10 cellular contexts compared by ENCODE assay signal in genomic region chr11:64675417-64676252, GRCh38. TPM values are rescaled to one million over a fixed set of nuclear protein-coding genes. Genes with fewer than 3 reads are reported as not detected.
DNase-seq lines count a peak whose midpoint lies in the region; ATAC-seq, FAIRE-seq and TF ChIP-seq lines count a peak whose summit lies in the region.
"Had no signal": no experiment of that assay in that cellular context is flagged by ENCODE, and none has a peak within 500 bp of the region (broad histone marks: within the 10 kb centered on the region; RNA-seq: fewer than 3 reads in every experiment).

No MANE protein-coding gene starts in this region.

- POLR2A ChIA-PET in GM12878 (lab: Charles Lee), result interaction anchor here (0.6 kb wide), 1 partner anchor 435 kb away, joined by 3 read pairs; the partner anchor contains the start of gene FKBP2
- POLR2A ChIA-PET in activated CD4-positive, alpha-beta T cell treated with anti-CD3 and anti-CD28 coated beads for 36 hours (lab: Charles Lee), result no interaction called here

- H3K27me3 ChIP-seq in GM12878 (replicated peaks in 1 of 2; ENCODE audit: control insufficient read depth in 2 of 2, insufficient read depth in 2 of 2, low read length in 1 of 2) (peaks cover 2 to 4% of the 10 kb centered on the region in 2 experiments; a peak in 3 of 4 replicates), right lobe of liver (no peaks in the 10 kb centered on the region)
- H3K27me3 ChIP-seq: ovary had no signal

- ATAC-seq in GM12878, result peak; percentile 76
- ATAC-seq in right lobe of liver, result peak; percentile 14 to 53 (median 30)
- ATAC-seq in activated CD4-positive, alpha-beta T cell treated with anti-CD3 and anti-CD28 coated beads for 36 hours, result no peak

- 11% methylated on average over 20 of the region's 20 CpGs for WGBS in GM12878 (ENCODE audit: insufficient coverage, insufficient replicate concordance, low lambda C conversion rate, missing lambda C conversion rate)
- WGBS in right lobe of liver (ENCODE audit: insufficient coverage, low coverage, low lambda C conversion rate, missing lambda C conversion rate), result 40% methylated on average over 9 of the region's 20 CpGs

- in situ Hi-C loops in ACHN (cut with HindIII; ENCODE audit: low pct_ligation_motif_present, low pct_unique_long_range_greater_than_20kb, low sequenced_read_pairs) (no loop called here), GM12878 (cut with MboI) (no loop called here)

- no peaks in the 10 kb centered on the region for H3K36me3 ChIP-seq in GM12878 (ENCODE audit: control insufficient read depth in 2 of 2, insufficient read depth in 2 of 2, low read length in 1 of 2)
- H3K36me3 ChIP-seq in right lobe of liver, result no peaks in the 10 kb centered on the region
- H3K36me3 ChIP-seq: ovary had no signal

- no peak overlapping the region for H3K4me3 Mint-ChIP-seq in activated CD4-positive, alpha-beta T cell treated with anti-CD3 and anti-CD28 coated beads for 36 hours

- H3K9me3 ChIP-seq in GM12878 (replicated peaks; ENCODE audit: control insufficient read depth, insufficient read depth, low read length) (no peaks in the 10 kb centered on the region), right lobe of liver (no peaks in the 10 kb centered on the region)
- H3K9me3 ChIP-seq: ovary had no signal

- H3K27ac Mint-ChIP-seq in activated CD4-positive, alpha-beta T cell treated with anti-CD3 and anti-CD28 coated beads for 36 hours, result no peak overlapping the region

- SMC1A ChIA-PET in GM12878 (lab: Charles Lee; ENCODE audit: uncharacterized antibody, unreplicated experiment), result interaction anchor here (0.6 to 4.9 kb wide), 6 partner anchors 10 to 589 kb away, joined by 3 to 30 read pairs (median 5); no protein-coding TSS in a partner anchor

- intact Hi-C loops in GM12878 (cut with micrococcal nuclease; ENCODE audit: unreplicated experiment), result no loop called here
- intact Hi-C loops in right lobe of liver (cut with DNase I), result no loop called here
- intact Hi-C loops in activated CD4-positive, alpha-beta T cell treated with anti-CD3 and anti-CD28 coated beads for 36 hours (cut with DNase I, micrococcal nuclease), result no loop called here

- no peaks in the 10 kb centered on the region for H4K20me1 ChIP-seq in GM12878 (ENCODE audit: control insufficient read depth, insufficient read depth)

- H3K4me1 ChIP-seq in GM12878 (ENCODE audit: control insufficient read depth, insufficient read depth, low read length) (peaks cover 28% of the 10 kb centered on the region), right lobe of liver (peaks cover 0 to 19% (median 0%) of the 10 kb centered on the region in 4 donors)

- peaks cover 29% of the 10 kb centered on the region for H3K27me3 Mint-ChIP-seq in activated CD4-positive, alpha-beta T cell treated with anti-CD3 and anti-CD28 coated beads for 36 hours

- H3K9ac ChIP-seq in GM12878 (ENCODE audit: control insufficient read depth, insufficient read depth, low read length), result no peak overlapping the region

- H3K27ac ChIP-seq in GM12878 (ENCODE audit: control insufficient read depth, insufficient read depth), result no peak overlapping the region
- H3K27ac ChIP-seq in right lobe of liver, result no peak overlapping the region
- H3K27ac ChIP-seq: ovary, VCaP had no signal

- TF ChIP-seq CTCF in GM12878 (IDR thresholded peaks at IDR 0.05 in 2 of 3, conservative IDR thresholded peaks at IDR 0.05 in 1 of 3; ENCODE audit: control insufficient read depth in 2 of 3, extremely low read depth in 1 of 3, insufficient read depth in 1 of 3, low read depth in 3 of 3, low read length in 3 of 3) (no peak), right lobe of liver (IDR thresholded peaks at IDR 0.05) (no peak)

- no peak for TF ChIP-seq RAD21 in GM12878 (IDR thresholded peaks at IDR 0.05; ENCODE audit: insufficient read depth, low read depth, low read length)

- peak overlapping the region; percentile 41; the same call in 1 of the 2 replicates for H3K4me2 ChIP-seq in GM12878 (ENCODE audit: control insufficient read depth, insufficient read depth)

- RAD21 ChIA-PET in GM12878 (lab: Charles Lee; ENCODE audit: unreplicated experiment), result interaction anchor here (0.6 to 4.5 kb wide), 6 partner anchors 11 to 185 kb away, joined by 3 to 29 read pairs (median 6); no protein-coding TSS in a partner anchor

- no peak overlapping the region for H3K4me3 ChIP-seq in GM12878
- H3K4me3 ChIP-seq in right lobe of liver, result no peak overlapping the region
- H3K4me3 ChIP-seq: ovary had no signal

- H3K4me1 Mint-ChIP-seq in activated CD4-positive, alpha-beta T cell treated with anti-CD3 and anti-CD28 coated beads for 36 hours, result no peaks in the 10 kb centered on the region

- H3K9me3 Mint-ChIP-seq in activated CD4-positive, alpha-beta T cell treated with anti-CD3 and anti-CD28 coated beads for 36 hours (ENCODE audit: low read depth), result no peaks in the 10 kb centered on the region

- TF ChIP-seq EP300 in GM12878 (IDR thresholded peaks at IDR 0.05; ENCODE audit: borderline replicate concordance in 1 of 2, control insufficient read depth in 1 of 2, low read depth in 2 of 2, low read length in 2 of 2), result no peak

- no peak overlapping the region for H2AFZ ChIP-seq in GM12878 (ENCODE audit: control insufficient read depth, low read depth, low read length)

- CTCF ChIA-PET in GM12878 (lab: Yijun Ruan, JAX), result interaction anchor here (1.0 to 5.4 kb wide), 9 partner anchors 12 to 344 kb away, joined by 3 to 79 read pairs (median 6); partner anchors contain the start of gene RASGRP2
- CTCF ChIA-PET in activated CD4-positive, alpha-beta T cell treated with anti-CD3 and anti-CD28 coated beads for 36 hours (lab: Charles Lee), result interaction anchor here (0.6 to 3.1 kb wide), 2 partner anchors 14 to 480 kb away, joined by 3 to 22 read pairs; no protein-coding TSS in a partner anchor

- no peaks in the 10 kb centered on the region for H3K79me2 ChIP-seq in GM12878 (ENCODE audit: control insufficient read depth, insufficient read depth, low read length)

- DNase-seq in ACHN, result peak; percentile 55
- peak; percentile 78 for DNase-seq in HPDE6-E6E7 (ENCODE audit: extremely low spot score)
- no peak for DNase-seq in GM12878 (ENCODE audit: low read depth, low spot score)
- no peak for DNase-seq in right lobe of liver
- DNase-seq in NCI-H1417 treated with DMSO at 0.1 percent for 48 hours (lab: John Stamatoyannopoulos, UW), result no peak
- DNase-seq in ecto neural progenitor cell (ENCODE audit: low spot score), result no peak
- DNase-seq in activated CD4-positive, alpha-beta T cell treated with anti-CD3 and anti-CD28 coated beads for 36 hours, result no peak
- no peak for DNase-seq in cerebellar cortex (ENCODE audit: low spot score)

- no peaks in the 10 kb centered on the region for H3K36me3 Mint-ChIP-seq in activated CD4-positive, alpha-beta T cell treated with anti-CD3 and anti-CD28 coated beads for 36 hours (ENCODE audit: low read depth)

- TF ChIP-seq POLR2A in GM12878 (IDR thresholded peaks at IDR 0.05; ENCODE audit: low read depth, low read length) (no peak), right lobe of liver (IDR thresholded peaks at IDR 0.05) (no peak)

- no TSS peak for BruUV-seq in GM12878 (replicated peaks; lab: Mats Ljungman, UMichigan)

- no peak for FAIRE-seq in GM12878 (lab: Jason Lieb, UNC)

TF ChIP-seq in GM12878, 131 proteins besides CTCF, POLR2A, EP300 and RAD21 (continues in another document):
- TF ChIP-seq IKZF1 (conservative IDR thresholded peaks at IDR 0.05) (0 out of 2 replicates have a peak, but pooled peaks have one; percentile 37), LARP7 (IDR thresholded peaks at IDR 0.05) (0 out of 2 replicates have a peak, but pooled peaks have one; percentile 39), CHD4 (IDR thresholded peaks at IDR 0.05) (no peak), BACH1 (IDR thresholded peaks at IDR 0.05; ENCODE audit: borderline replicate concordance) (peak; percentile 22; the same call in 1 of the 2 replicates), NRF1 (conservative IDR thresholded peaks at IDR 0.05; ENCODE audit: low read depth, low read length) (0 out of 2 replicates have a peak, but pooled peaks have one; percentile 9), TCF7 (IDR thresholded peaks at IDR 0.05; ENCODE audit: borderline replicate concordance) (no peak), NBN (IDR thresholded peaks at IDR 0.05) (peak; percentile 50; the same call in 1 of the 2 replicates), RELB (IDR thresholded peaks at IDR 0.05; ENCODE audit: low read depth) (peak; percentile 18; the same call in 1 of the 2 replicates)

RNA-seq across cellular contexts. Expression of gene NRXN2, which starts 47.4 kb away (rescaled TPM):
- 1.8 and 2.7 TPM in 2 replicates for total RNA-seq in GM12878 (2013; cell fraction: nucleolus; rRNA removed)
- total RNA-seq in GM12878 (2014; rRNA removed) (0.06 TPM in 1 of 2 replicates, not detected in the other), GM12878 (2014; rRNA removed; fragmentation: Illumina TruSeq; extraction: Trizol) (0.18 and 0.22 TPM in 2 replicates), GM12878 (2021) (0.29 and 0.74 TPM in 2 replicates), right lobe of liver (1 to 10 TPM; 1.6 to 7.7 (median 2.3) TPM)
- not detected for polyA plus RNA-seq in GM12878 (2011; ENCODE audit: low read depth)
- polyA plus RNA-seq in GM12878 (2011; rRNA removed) (1.1 and 1.4 TPM in 2 replicates), GM12878 (2014; fragmentation: Illumina TruSeq; extraction: Trizol) (0.09 TPM in 1 of 2 replicates, not detected in the other), GM12878 (2014; fragmentation: Nextera tagmentation; extraction: Ambion mirVana) (under 1 TPM; 0.03 to 0.07 TPM), GM12878 (2014; rRNA removed) (0.08 and 0.28 TPM in 2 replicates), GM12878 (2016; fragmentation: Nextera tagmentation; extraction: Ambion mirVana) (under 1 TPM; 0.24 to 0.52 TPM)
- 2.2 and 2.7 TPM in 2 replicates for polyA plus RNA-seq in GM12878 (2011; cell fraction: cytosol; rRNA removed)
- polyA plus RNA-seq in GM12878 (2011; cell fraction: nucleus; rRNA removed), result 8.3 and 17.7 TPM in 2 replicates
- polyA plus RNA-seq in GM12878 (2012), result 0.11 and 0.32 TPM in 2 replicates
- polyA minus RNA-seq in GM12878 (2011; rRNA and poly(A)+ RNA removed), result 11.6 and 16.6 TPM in 2 replicates
- 9.4 and 11.8 TPM in 2 replicates for polyA minus RNA-seq in GM12878 (2011; cell fraction: cytosol; rRNA and poly(A)+ RNA removed)
- polyA minus RNA-seq in GM12878 (2011; cell fraction: nucleus; rRNA and poly(A)+ RNA removed), result 5.4 and 16.4 TPM in 2 replicates
- total RNA-seq in activated CD4-positive, alpha-beta T cell treated with anti-CD3 and anti-CD28 coated beads for 36 hours, result under 1 TPM; 0.18 to 0.39 TPM

Comparison
In these comparisons a context has a peak if more than half of its experiments do, and no peak if none do; other contexts are left out.
1. DNase-seq: peak in ACHN (single experiment) and HPDE6-E6E7 (single experiment); none in GM12878 (single experiment), right lobe of liver (0 of 3), NCI-H1417 treated with DMSO at 0.1 percent for 48 hours (single experiment), ecto neural progenitor cell (single experiment), activated CD4-positive, alpha-beta T cell treated with anti-CD3 and anti-CD28 coated beads for 36 hours (single experiment) and cerebellar cortex (single experiment).